ENCODE assay signal across 18 cellular contexts in the genomic region with DNA sequence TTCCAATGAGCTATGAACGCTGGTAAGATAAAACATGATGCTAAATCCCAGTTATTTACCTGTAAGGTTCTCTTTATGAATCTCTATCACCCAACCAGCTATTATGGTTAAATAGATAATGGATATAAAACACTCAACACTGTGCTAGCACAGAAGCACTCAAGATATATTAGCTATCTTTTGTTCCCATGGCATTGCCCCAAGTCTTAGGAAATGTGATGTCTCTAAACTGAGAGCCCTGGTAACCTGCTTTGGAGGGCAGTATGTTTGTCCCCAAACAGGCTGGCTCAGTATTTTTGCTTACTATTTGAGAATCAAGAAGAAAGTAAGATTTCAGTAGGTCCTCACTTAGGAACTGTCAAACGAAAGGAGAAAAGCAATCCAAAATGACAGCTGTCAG.
"Had no signal": no experiment of that assay in that cellular context is flagged by ENCODE, and none has a peak within 500 bp of the region (broad histone marks: within the 10 kb centered on the region; RNA-seq: fewer than 3 reads in every experiment).

No MANE protein-coding gene starts in this region.

- H3K4me3 ChIP-seq: heart right ventricle, lower lobe of right lung, prostate gland, right lobe of liver, tibial artery, upper lobe of left lung, vagina had no signal

- H3K4me1 ChIP-seq: lower lobe of right lung, parathyroid adenoma, prostate gland, right lobe of liver, tibial artery, vagina had no signal

- H3K27ac ChIP-seq: heart right ventricle, lower lobe of right lung, parathyroid adenoma, prostate gland, right lobe of liver, tibial artery, upper lobe of left lung, vagina had no signal

- H3K9me3 ChIP-seq: heart right ventricle, lower lobe of right lung, prostate gland, right lobe of liver, tibial artery, upper lobe of left lung, vagina had no signal

- H3K27me3 ChIP-seq: heart right ventricle, right lobe of liver, tibial artery, upper lobe of left lung, vagina had no signal

- DNase-seq: effector memory CD4-positive, alpha-beta T cell; heart right ventricle; hypothalamus; kidney glomerular epithelial cell; lower lobe of right lung; mesenchymal stem cell; midbrain; naive B cell; right lobe of liver; stimulated activated CD4-positive, alpha-beta T cell treated with anti-CD3 and anti-CD28 coated beads, Interleukin-4, amount 100 ng/mL, for 1 hour; tibial artery; upper lobe of left lung had no signal

- H3K36me3 ChIP-seq: lower lobe of right lung, prostate gland, right lobe of liver, tibial artery, vagina had no signal

- ATAC-seq: esophagus mucosa; left lobe of liver; lower lobe of right lung; right lobe of liver; stimulated activated memory B cell treated with anti-CD40 and anti-IgM and Interleukin-4, amounts not matched to agents 10 μg/mL and 1 μg/mL and 100 μg/mL, for 72 hours had no signal
